ENCODE assay signal across 8 cellular contexts in the genomic region with DNA sequence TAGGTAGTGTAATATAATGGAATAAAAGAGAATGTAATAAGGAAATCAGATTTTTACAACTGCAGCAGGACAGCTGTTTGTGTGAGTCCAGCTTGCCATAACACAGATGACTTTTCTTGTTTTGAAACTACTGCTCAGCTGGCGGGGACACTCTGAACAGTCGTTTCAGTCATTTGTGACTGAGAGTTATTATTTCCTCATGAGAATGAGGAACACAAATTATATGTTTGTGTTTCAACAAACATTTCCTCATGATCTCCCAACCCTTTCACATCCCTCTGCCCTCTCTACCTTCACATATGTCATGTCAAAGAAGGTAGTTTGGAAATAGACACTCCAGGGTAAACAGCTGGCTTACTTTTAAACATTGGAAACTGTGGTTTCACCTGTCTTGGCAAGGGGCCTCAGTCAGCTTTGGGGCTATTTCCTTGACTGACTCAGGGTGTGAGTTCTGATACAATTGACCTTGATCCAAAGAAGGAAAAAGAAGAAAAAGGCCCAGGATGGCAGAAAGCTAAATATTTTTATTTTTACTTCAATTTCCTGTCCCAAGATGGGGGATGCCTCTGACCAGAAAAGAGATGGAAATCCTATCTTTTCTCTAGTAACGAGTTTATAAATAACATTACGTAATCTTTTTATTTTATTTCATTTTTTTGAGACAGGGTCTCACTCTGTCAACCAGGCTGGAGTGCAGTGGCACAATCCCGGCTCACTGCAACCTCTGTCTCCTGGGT. TPM values are rescaled to one million over a fixed set of nuclear protein-coding genes. Genes with fewer than 3 reads are reported as not detected.
A peak's percentile ranks its signal among the peaks of the same experiment; 100 is the strongest.
DNase-seq lines count a peak whose midpoint lies in the region; ATAC-seq and TF ChIP-seq lines count a peak whose summit lies in the region.

No MANE protein-coding gene starts in this region.

- peak overlapping the region; percentile 31 for H3K4me3 ChIP-seq in colonic mucosa

- no peaks in the 10 kb centered on the region for H3K36me3 ChIP-seq in colonic mucosa

- no peaks in the 10 kb centered on the region for H3K36me3 Mint-ChIP-seq in nephron (ENCODE audit: low read depth)

- peak overlapping the region; percentile 12 to 80 (median 59) for H3K4me3 Mint-ChIP-seq in nephron

- no peaks in the 10 kb centered on the region for H3K9me3 ChIP-seq in colonic mucosa

- peak overlapping the region in 2 of 3 experiments; percentile 84 to 94 for H3K27ac Mint-ChIP-seq in nephron

- H3K4me1 ChIP-seq in colonic mucosa: no peaks in the 10 kb centered on the region

- H3K9ac ChIP-seq in colonic mucosa (ENCODE audit: low read depth in 2 of 2, low read length in 2 of 2): peak overlapping the region in 1 of 2 donors; percentile 74

- peaks cover 17% of the 10 kb centered on the region for H3K4me1 Mint-ChIP-seq in nephron

- H3K27ac ChIP-seq in colonic mucosa: peak overlapping the region; percentile 90

- TF ChIP-seq CTCF in colonic mucosa (IDR thresholded peaks at IDR 0.05): no peak
- no peak for TF ChIP-seq CTCF in nephron (IDR thresholded peaks at IDR 0.05; ENCODE audit: unreplicated experiment in 3 of 3)

- peaks cover 10% of the 10 kb centered on the region for H3K9me3 Mint-ChIP-seq in nephron

- ATAC-seq in GM18520 (IDR thresholded peaks at IDR 0.05; ENCODE audit: unreplicated experiment): peak; percentile 31
- ATAC-seq in HG02642 (IDR thresholded peaks at IDR 0.05; ENCODE audit: poor library complexity, unreplicated experiment): peak; percentile 74

- intact Hi-C loops in colonic mucosa (cut with DNase I): loop anchor here (10.0 kb wide), 1 partner anchor 87 kb away; the partner anchor contains the start of gene SP100

- DNase-seq in NCI-H2227 (lab: John Stamatoyannopoulos, UW; ENCODE audit: unreplicated experiment): peak; percentile 25
- DNase-seq in colonic mucosa: peak; percentile 52
- DNase-seq in NCI-H748 (lab: John Stamatoyannopoulos, UW; ENCODE audit: unreplicated experiment): no peak
- no peak for DNase-seq in GOT3 (lab: John Stamatoyannopoulos, UW)
- no peak for DNase-seq in NCI-H524 treated with DMSO at 0.1 percent for 48 hours (lab: John Stamatoyannopoulos, UW)

- H3K27me3 ChIP-seq in colonic mucosa: no peaks in the 10 kb centered on the region

- H3K27me3 Mint-ChIP-seq in nephron (ENCODE audit: low read depth): peaks cover 4% of the 10 kb centered on the region

RNA-seq across cellular contexts. Expression of gene SP140L, which starts 0.6 kb away (rescaled TPM):
- 10 to 100 TPM; 13.2 to 14.4 TPM for total RNA-seq in colonic mucosa

Comparison
In these comparisons a context has a peak if more than half of its experiments do, and no peak if none do; other contexts are left out.
1. DNase-seq: peak in NCI-H2227 (single experiment) and colonic mucosa (single experiment); none in NCI-H748 (single experiment), GOT3 (single experiment) and NCI-H524 treated with DMSO at 0.1 percent for 48 hours (single experiment).